8 cellular contexts compared by ENCODE assay signal in the genomic region with DNA sequence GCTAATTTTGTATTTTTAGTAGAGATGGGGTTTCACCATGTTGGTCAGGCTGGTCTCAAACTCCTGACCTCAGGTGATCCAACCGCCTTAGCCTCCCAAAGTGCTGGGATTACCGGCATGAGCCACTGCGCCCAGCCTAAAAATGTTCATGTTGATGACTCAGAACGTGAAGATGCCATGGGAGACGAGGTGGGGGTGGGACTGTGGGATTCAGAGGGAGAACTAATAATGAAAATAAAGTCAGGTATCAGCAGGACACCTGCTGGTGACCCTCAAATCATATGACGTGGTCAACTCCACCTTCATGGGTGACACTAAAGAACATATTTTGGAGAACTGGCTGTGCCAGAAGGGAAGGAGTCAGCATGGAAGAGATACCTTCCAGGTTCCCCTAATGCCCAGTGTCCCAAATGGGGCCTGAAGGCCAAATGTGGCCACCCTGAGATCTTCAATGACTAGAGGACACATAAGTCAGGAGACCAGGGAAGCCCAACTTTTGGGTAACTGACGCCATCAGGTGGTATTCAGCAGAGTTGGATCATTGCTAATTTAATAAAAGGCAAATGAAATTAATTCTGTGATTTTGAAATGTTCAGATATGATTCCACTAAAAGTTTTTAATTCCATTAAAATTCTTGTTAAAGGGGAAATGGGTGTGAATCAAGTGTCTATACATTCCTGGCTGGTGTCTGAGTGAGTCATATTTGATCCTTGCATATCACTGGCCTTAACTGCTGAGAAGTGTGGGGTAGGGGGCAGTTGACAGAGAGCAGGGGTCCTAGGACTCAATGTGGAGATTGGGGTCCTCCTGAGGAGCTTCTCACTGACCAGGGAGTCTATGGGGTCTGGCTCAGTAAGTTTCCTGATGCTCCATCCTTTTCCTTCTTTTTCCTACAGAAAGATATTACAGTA.
DNase-seq lines count a peak whose midpoint lies in the region; ATAC-seq and TF ChIP-seq lines count a peak whose summit lies in the region.

No MANE protein-coding gene starts in this region.

- no peaks in the 10 kb centered on the region for H3K36me3 ChIP-seq in breast epithelium
- no peaks in the 10 kb centered on the region for H3K36me3 ChIP-seq in lower lobe of right lung

- H3K27ac ChIP-seq in breast epithelium: no peak overlapping the region
- H3K27ac ChIP-seq in lower lobe of right lung: no peak overlapping the region

- H3K27ac Mint-ChIP-seq in activated naive CD8-positive, alpha-beta T cell treated with anti-CD3 and anti-CD28 coated beads, Interleukin-2, amount 50 U/mL, for 24 hours: no peak overlapping the region

- H3K4me3 Mint-ChIP-seq in activated naive CD8-positive, alpha-beta T cell treated with anti-CD3 and anti-CD28 coated beads, Interleukin-2, amount 50 U/mL, for 24 hours: no peak overlapping the region

- no peak overlapping the region for H3K4me3 ChIP-seq in breast epithelium
- H3K4me3 ChIP-seq in lower lobe of right lung: no peak overlapping the region

- H3K27me3 Mint-ChIP-seq in activated naive CD8-positive, alpha-beta T cell treated with anti-CD3 and anti-CD28 coated beads, Interleukin-2, amount 50 U/mL, for 24 hours: peaks cover 1% of the 10 kb centered on the region

- intact Hi-C loops in breast epithelium (cut with DNase I; ENCODE audit: low total_unique reads): no loop called here
- intact Hi-C loops in lower lobe of right lung (cut with DNase I): no loop called here

- in situ Hi-C loops in KBM-7 (cut with MboI; ENCODE audit: low pct_unique_long_range_greater_than_20kb, low sequenced_read_pairs): no loop called here

- H3K4me1 Mint-ChIP-seq in activated naive CD8-positive, alpha-beta T cell treated with anti-CD3 and anti-CD28 coated beads, Interleukin-2, amount 50 U/mL, for 24 hours: no peaks in the 10 kb centered on the region

- H3K36me3 Mint-ChIP-seq in activated naive CD8-positive, alpha-beta T cell treated with anti-CD3 and anti-CD28 coated beads, Interleukin-2, amount 50 U/mL, for 24 hours (ENCODE audit: low read depth): no peaks in the 10 kb centered on the region

- no peaks in the 10 kb centered on the region for H3K9me3 Mint-ChIP-seq in activated naive CD8-positive, alpha-beta T cell treated with anti-CD3 and anti-CD28 coated beads, Interleukin-2, amount 50 U/mL, for 24 hours

- H3K27me3 ChIP-seq in breast epithelium: no peaks in the 10 kb centered on the region
- no peaks in the 10 kb centered on the region for H3K27me3 ChIP-seq in lower lobe of right lung (ENCODE audit: low read depth)

- DNase-seq in DMS 273 (lab: John Stamatoyannopoulos, UW; ENCODE audit: unreplicated experiment) (peak; percentile 68), KBM-7 (peak; percentile 7), breast epithelium (ENCODE audit: low spot score in 2 of 2) (no peak), lower lobe of right lung (no peak), medulla oblongata (ENCODE audit: extremely low spot score) (no peak)
- no peak for DNase-seq in activated naive CD8-positive, alpha-beta T cell treated with anti-CD3 and anti-CD28 coated beads, Interleukin-2, amount 50 U/mL, for 24 hours

- no peaks in the 10 kb centered on the region for H3K9me3 ChIP-seq in breast epithelium
- H3K9me3 ChIP-seq in lower lobe of right lung: no peaks in the 10 kb centered on the region

- no peak for TF ChIP-seq POLR2A in breast epithelium (IDR thresholded peaks at IDR 0.05)

- H3K4me1 ChIP-seq in breast epithelium (no peaks in the 10 kb centered on the region), lower lobe of right lung (peaks cover 1% of the 10 kb centered on the region)

- TF ChIP-seq CTCF in breast epithelium (IDR thresholded peaks at IDR 0.05) (peak in 2 of 3 donors; percentile 24 to 26), lower lobe of right lung (IDR thresholded peaks at IDR 0.05) (peak; percentile 41)

- ATAC-seq in lower lobe of right lung (peak; percentile 53 to 78), HG03439 (IDR thresholded peaks at IDR 0.05; ENCODE audit: unreplicated experiment) (no peak), HG03432 (IDR thresholded peaks at IDR 0.05; ENCODE audit: unreplicated experiment) (no peak)
- no peak for ATAC-seq in activated naive CD8-positive, alpha-beta T cell treated with anti-CD3 and anti-CD28 coated beads, Interleukin-2, amount 50 U/mL, for 24 hours

Comparison
In these comparisons a context has a peak if more than half of its experiments do, and no peak if none do; other contexts are left out.
1. DNase-seq: peak in DMS 273 (single experiment) and KBM-7 (single experiment); none in breast epithelium (0 of 2), lower lobe of right lung (single experiment), medulla oblongata (single experiment) and activated naive CD8-positive, alpha-beta T cell treated with anti-CD3 and anti-CD28 coated beads, Interleukin-2, amount 50 U/mL, for 24 hours (single experiment).
2. ATAC-seq: peak in lower lobe of right lung (2 of 2); none in HG03439 (single experiment), HG03432 (single experiment) and activated naive CD8-positive, alpha-beta T cell treated with anti-CD3 and anti-CD28 coated beads, Interleukin-2, amount 50 U/mL, for 24 hours (single experiment).